ENCODE assay signal across 9 cellular contexts in the genomic region with DNA sequence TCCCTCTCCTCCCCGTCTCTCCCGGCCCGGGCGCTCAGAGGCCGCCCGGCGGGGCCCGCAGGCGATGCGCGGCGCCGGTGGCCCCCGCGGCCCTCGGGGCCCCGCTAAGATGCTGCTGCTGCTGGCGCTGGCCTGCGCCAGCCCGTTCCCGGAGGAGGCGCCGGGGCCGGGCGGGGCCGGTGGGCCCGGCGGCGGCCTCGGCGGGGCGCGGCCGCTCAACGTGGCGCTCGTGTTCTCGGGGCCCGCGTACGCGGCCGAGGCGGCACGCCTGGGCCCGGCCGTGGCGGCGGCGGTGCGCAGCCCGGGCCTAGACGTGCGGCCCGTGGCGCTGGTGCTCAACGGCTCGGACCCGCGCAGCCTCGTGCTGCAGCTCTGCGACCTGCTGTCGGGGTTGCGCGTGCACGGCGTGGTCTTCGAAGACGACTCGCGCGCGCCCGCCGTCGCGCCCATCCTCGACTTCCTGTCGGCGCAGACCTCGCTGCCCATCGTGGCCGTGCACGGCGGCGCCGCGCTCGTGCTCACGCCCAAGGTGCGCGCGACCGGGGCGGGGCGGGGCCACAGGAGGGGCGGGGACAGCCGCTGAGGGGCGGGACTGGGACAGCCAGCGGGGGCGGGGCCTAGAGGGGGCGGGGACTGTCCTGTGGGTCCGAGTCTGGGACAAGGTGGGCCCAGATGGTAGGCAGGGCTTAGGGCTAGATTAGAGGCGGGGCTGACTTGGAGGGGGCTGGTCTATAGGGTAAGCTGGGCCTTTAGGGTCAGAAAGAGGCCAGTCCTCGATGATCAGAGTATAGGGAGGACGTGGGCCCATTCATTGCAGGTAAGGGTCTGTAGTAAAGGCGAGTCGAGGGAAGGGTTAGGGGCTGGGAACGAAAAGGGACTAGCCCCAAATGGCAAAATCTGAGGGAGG. TPM values are rescaled to one million over a fixed set of nuclear protein-coding genes. Genes with fewer than 3 reads are reported as not detected.
A peak's percentile ranks its signal among the peaks of the same experiment; 100 is the strongest.
DNase-seq lines count a peak whose midpoint lies in the region; ATAC-seq, FAIRE-seq and TF ChIP-seq lines count a peak whose summit lies in the region.
"Had no signal": no experiment of that assay in that cellular context is flagged by ENCODE, and none has a peak within 500 bp of the region (broad histone marks: within the 10 kb centered on the region; RNA-seq: fewer than 3 reads in every experiment).

No MANE protein-coding gene starts in this region.

- H3K4me1 ChIP-seq in upper lobe of right lung = no peaks in the 10 kb centered on the region

- no peaks in the 10 kb centered on the region for H3K9me3 ChIP-seq in upper lobe of right lung

- FAIRE-seq in frontal cortex (lab: Jason Lieb, UNC) = no peak

- H3K36me3 ChIP-seq in upper lobe of right lung = no peaks in the 10 kb centered on the region

- ATAC-seq in upper lobe of right lung = peak; percentile 90

- H3K27me3 ChIP-seq in upper lobe of right lung = peaks cover 43% of the 10 kb centered on the region

- H3K27ac ChIP-seq in upper lobe of right lung = no peak overlapping the region

- no peak for TF ChIP-seq CTCF in upper lobe of right lung (IDR thresholded peaks at IDR 0.05)

- peak overlapping the region; percentile 34 for H3K4me3 ChIP-seq in upper lobe of right lung

- DNase-seq in NCI-H1436 (lab: John Stamatoyannopoulos, UW) (peak; percentile 92), NCI-H1436 treated with DMSO at 0.1 percent for 48 hours (lab: John Stamatoyannopoulos, UW) (no peak), HT-29 (ENCODE audit: low spot score) (peak; percentile 98), RPMI8226 (peak; percentile 89), frontal cortex (ENCODE audit: low spot score in 2 of 2) (peak; percentile 71 to 77), pons (ENCODE audit: low spot score) (peak; percentile 17), upper lobe of right lung (peak; percentile 91)
- DNase-seq in activated effector memory CD4-positive, alpha-beta T cell treated with Interleukin-2 at 50 U/mL for 16 hours = peak; percentile 83

- intact Hi-C loops in upper lobe of right lung (cut with DNase I) = no loop called here

RNA-seq across cellular contexts. Expression of gene GRIN2D, which starts 5.1 kb away (rescaled TPM):
- 10.7 and 12.6 TPM in 2 replicates for total RNA-seq in HT-29 (2014; rRNA removed; shearing (Covaris generic))
- total RNA-seq in frontal cortex (2.9 TPM), upper lobe of right lung (0.61 TPM)

RNA-seq across cellular contexts. Expression of gene KDELR1, which starts 7.2 kb away (rescaled TPM):
- 150 and 189 TPM in 2 replicates for total RNA-seq in HT-29 (2014; rRNA removed; shearing (Covaris generic))
- total RNA-seq in frontal cortex (21.6 TPM), upper lobe of right lung (138 TPM)

RNA-seq across cellular contexts. Expression of gene SYNGR4, which starts 34.4 kb away (rescaled TPM):
- 0.34 and 1.2 TPM in 2 replicates for total RNA-seq in HT-29 (2014; rRNA removed; shearing (Covaris generic))
- total RNA-seq in frontal cortex = not detected
- total RNA-seq in upper lobe of right lung = not detected
- total RNA-seq: subcutaneous adipose tissue had no signal

RNA-seq across cellular contexts. Expression of gene TMEM143, which starts 34.8 kb away (rescaled TPM):
- total RNA-seq in HT-29 (2014; rRNA removed; shearing (Covaris generic)) = 12.7 and 14.7 TPM in 2 replicates
- total RNA-seq in frontal cortex (3.7 TPM), upper lobe of right lung (10.7 TPM)

RNA-seq across cellular contexts. Expression of gene GRWD1, which starts 47.2 kb away (rescaled TPM):
- total RNA-seq in HT-29 (2014; rRNA removed; shearing (Covaris generic)) = 96.1 and 120 TPM in 2 replicates
- total RNA-seq in frontal cortex = 6.9 TPM
- total RNA-seq in upper lobe of right lung = 27.1 TPM
